9 cellular contexts compared by ENCODE assay signal in the genomic region with DNA sequence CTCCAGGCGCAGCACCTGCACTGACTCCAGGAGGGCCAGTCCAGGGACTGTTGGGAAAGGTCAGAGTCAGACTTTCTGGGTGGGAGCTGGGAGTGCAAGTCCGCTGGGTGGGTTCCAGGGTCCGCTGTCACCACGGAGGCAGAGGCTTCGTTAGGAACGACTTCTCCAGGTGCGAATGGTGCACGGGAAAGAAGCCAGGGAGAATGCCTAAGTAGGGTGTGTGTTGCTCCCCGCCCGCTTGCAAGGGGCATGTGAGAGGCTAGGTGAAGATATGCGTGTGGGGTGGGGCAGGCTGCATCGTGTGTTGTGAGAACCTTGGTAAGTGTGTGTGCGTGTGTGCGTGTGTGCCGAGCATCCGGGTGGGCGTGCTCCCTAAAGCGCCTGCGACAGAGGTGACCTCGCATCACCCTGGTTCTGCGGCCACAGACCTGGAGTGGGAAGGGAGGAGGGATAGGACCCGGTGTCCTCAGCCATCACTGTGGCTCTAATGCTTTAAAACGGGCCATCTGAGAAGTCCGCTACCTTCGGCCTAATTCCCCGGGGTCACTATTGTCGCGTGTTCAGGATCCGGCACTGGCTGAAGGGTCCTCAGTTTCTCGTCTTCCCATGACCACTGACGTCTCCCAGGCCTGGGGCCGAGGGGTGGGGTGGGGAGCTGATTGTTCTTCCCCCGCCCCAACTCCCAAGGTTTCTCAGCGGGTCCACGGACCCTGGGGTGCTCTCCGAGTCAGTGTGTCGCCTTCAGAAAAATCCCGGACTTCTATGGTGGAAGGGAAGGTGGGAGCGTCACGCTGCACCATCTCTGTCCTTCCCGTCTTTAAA. TPM values are rescaled to one million over a fixed set of nuclear protein-coding genes. Genes with fewer than 3 reads are reported as not detected.
DNase-seq lines count a peak whose midpoint lies in the region; TF ChIP-seq lines count a peak whose summit lies in the region.
"Had no signal": no experiment of that assay in that cellular context is flagged by ENCODE, and none has a peak within 500 bp of the region (broad histone marks: within the 10 kb centered on the region; RNA-seq: fewer than 3 reads in every experiment).

No MANE protein-coding gene starts in this region.

- H3K27me3 Mint-ChIP-seq in brain (peaks cover 93% of the 10 kb centered on the region), neural crest cell (ENCODE audit: low read depth) (peaks cover 100% of the 10 kb centered on the region)

- H3K9me3 Mint-ChIP-seq in brain, result peaks cover 0 to 19% (median 3%) of the 10 kb centered on the region in 5 experiments
- H3K9me3 Mint-ChIP-seq in neural crest cell, result no peaks in the 10 kb centered on the region

- H3K36me3 Mint-ChIP-seq in brain (peaks cover 20% of the 10 kb centered on the region), neural crest cell (ENCODE audit: low read depth) (peaks cover 2% of the 10 kb centered on the region)

- H3K27ac Mint-ChIP-seq in brain (peak overlapping the region in 4 of 5 experiments; percentile 5 to 97 (median 58)), neural crest cell (ENCODE audit: unreplicated experiment) (no peak overlapping the region)

- H3K4me1 Mint-ChIP-seq in brain (peaks cover 60% of the 10 kb centered on the region), neural crest cell (peaks cover 41% of the 10 kb centered on the region)

- H3K4me3 Mint-ChIP-seq in brain (peak overlapping the region; percentile 80 to 90 (median 86)), neural crest cell (peak overlapping the region; percentile 42)

- DNase-seq in ELF-1 (ENCODE audit: low read depth, low spot score) (peak; percentile 11), LoVo (ENCODE audit: low spot score) (peak; percentile 69), neural crest cell (ENCODE audit: low read depth, low spot score) (no peak), NCI-H187 treated with DMSO at 0.1 percent for 48 hours (lab: John Stamatoyannopoulos, UW) (no peak), NCI-H1694 (lab: John Stamatoyannopoulos, UW) (no peak), NCI-H526 treated with DMSO at 0.1 percent for 48 hours (lab: John Stamatoyannopoulos, UW) (no peak), HuH-7.5 (ENCODE audit: low spot score) (no peak)
- DNase-seq: kidney glomerular epithelial cell had no signal

- TF ChIP-seq CTCF in brain (conservative IDR thresholded peaks at IDR 0.05) (no peak), neural crest cell (conservative IDR thresholded peaks at IDR 0.05) (no peak)

RNA-seq across cellular contexts. Expression of a gene that starts 6.1 kb away (rescaled TPM):
- polyA plus RNA-seq in brain (ENCODE audit: insufficient read depth, low read depth, low replicate concordance), result 0.95 TPM
- 0.09 and 0.16 TPM in 2 replicates for total RNA-seq in neural crest cell

RNA-seq across cellular contexts. Expression of a gene that starts 17.9 kb away (rescaled TPM):
- 5.1 TPM for polyA plus RNA-seq in brain (ENCODE audit: insufficient read depth, low read depth, low replicate concordance)
- 14.3 and 14.9 TPM in 2 replicates for total RNA-seq in neural crest cell

Comparison
In these comparisons a context has a peak if more than half of its experiments do, and no peak if none do; other contexts are left out.
1. DNase-seq: peak in ELF-1 (single experiment) and LoVo (single experiment); none in neural crest cell (single experiment), NCI-H187 treated with DMSO at 0.1 percent for 48 hours (single experiment), NCI-H1694 (single experiment), NCI-H526 treated with DMSO at 0.1 percent for 48 hours (single experiment) and HuH-7.5 (single experiment).